8 cellular contexts compared by ENCODE assay signal in the genomic region with DNA sequence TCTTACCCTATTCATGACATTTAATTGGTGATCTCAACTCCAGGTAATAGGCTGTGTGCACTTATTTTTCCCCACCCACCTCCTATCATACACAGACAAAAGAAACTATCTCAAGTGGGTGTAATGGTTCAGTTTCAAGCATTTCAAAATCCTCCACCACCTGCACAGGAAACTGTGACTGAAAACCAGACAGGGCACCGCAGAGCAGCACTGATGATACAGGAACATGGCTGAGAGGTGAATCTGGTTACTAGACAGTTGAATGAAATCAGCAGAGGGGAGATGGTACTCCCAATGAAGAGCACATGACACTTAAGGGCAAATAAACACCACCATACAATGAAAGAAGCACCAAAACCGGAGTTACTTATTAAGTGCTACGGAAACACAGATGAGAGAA.
DNase-seq lines count a peak whose midpoint lies in the region; ATAC-seq and TF ChIP-seq lines count a peak whose summit lies in the region.

No MANE protein-coding gene starts in this region.

- ATAC-seq in GM21360 (IDR thresholded peaks at IDR 0.05; ENCODE audit: unreplicated experiment) = peak; percentile 99
- ATAC-seq in HG03575 (IDR thresholded peaks at IDR 0.05; ENCODE audit: extremely low read depth, insufficient number of reproducible peaks, low FRiP score, unreplicated experiment) = peak; percentile 97
- ATAC-seq in activated CD8-positive, alpha-beta T cell treated with anti-CD3 and anti-CD28 coated beads for 36 hours = peak; percentile 85
- ATAC-seq in left colon = peak; percentile 15

- no peaks in the 10 kb centered on the region for H3K36me3 ChIP-seq in subcutaneous abdominal adipose tissue (ENCODE audit: control insufficient read depth in 5 of 5, insufficient read depth in 5 of 5, low read length in 5 of 5)

- no peak for TF ChIP-seq CTCF in activated CD8-positive, alpha-beta T cell treated with anti-CD3 and anti-CD28 coated beads for 36 hours (IDR thresholded peaks at IDR 0.05)

- H3K9me3 ChIP-seq in subcutaneous abdominal adipose tissue (ENCODE audit: control insufficient read depth in 5 of 5, low read length in 5 of 5) = no peaks in the 10 kb centered on the region

- peak overlapping the region; percentile 54 for H3K4me3 Mint-ChIP-seq in activated CD8-positive, alpha-beta T cell treated with anti-CD3 and anti-CD28 coated beads for 36 hours

- intact Hi-C loops in activated CD8-positive, alpha-beta T cell treated with anti-CD3 and anti-CD28 coated beads for 36 hours (cut with micrococcal nuclease) = loop anchor here (1.0 to 5.0 kb wide), 4 partner anchors 73 to 136 kb away; no protein-coding TSS in a partner anchor
- intact Hi-C loops in left colon (cut with DNase I, micrococcal nuclease) = no loop called here
- intact Hi-C loops in posterior vena cava (cut with DNase I) = no loop called here

- H3K36me3 Mint-ChIP-seq in activated CD8-positive, alpha-beta T cell treated with anti-CD3 and anti-CD28 coated beads for 36 hours (ENCODE audit: low read depth) = peaks cover 71% of the 10 kb centered on the region

- DNase-seq in DMS153 (lab: John Stamatoyannopoulos, UW) = peak; percentile 90
- DNase-seq in activated CD8-positive, alpha-beta T cell treated with anti-CD3 and anti-CD28 coated beads for 36 hours = peak; percentile 92
- DNase-seq in left colon = peak; percentile 16 to 36
- DNase-seq in NK-92 treated with Interleukin-12 subunit alpha and Interleukin-12 subunit beta, amount 100 ng/mL, for 24 hours (lab: John Stamatoyannopoulos, UW) = no peak
- no peak for DNase-seq in posterior vena cava (ENCODE audit: low spot score)

- peak overlapping the region; percentile 73 for H3K27ac ChIP-seq in subcutaneous abdominal adipose tissue (ENCODE audit: low read depth, low read length)

- no peaks in the 10 kb centered on the region for H3K27me3 Mint-ChIP-seq in activated CD8-positive, alpha-beta T cell treated with anti-CD3 and anti-CD28 coated beads for 36 hours

- peaks cover 0 to 30% (median 24%) of the 10 kb centered on the region in 5 donors for H3K4me1 ChIP-seq in subcutaneous abdominal adipose tissue (ENCODE audit: control insufficient read depth in 5 of 5, insufficient read depth in 5 of 5, low read length in 5 of 5)

- H3K27ac Mint-ChIP-seq in activated CD8-positive, alpha-beta T cell treated with anti-CD3 and anti-CD28 coated beads for 36 hours = peak overlapping the region; percentile 94

- CTCF ChIA-PET in activated CD8-positive, alpha-beta T cell treated with anti-CD3 and anti-CD28 coated beads for 36 hours (lab: Charles Lee) = interaction anchor here (1.2 kb wide), 1 partner anchor 141 kb away, joined by 3 read pairs; no protein-coding TSS in a partner anchor

- no peak overlapping the region for H3K4me3 ChIP-seq in subcutaneous abdominal adipose tissue (ENCODE audit: low read depth in 1 of 5, low read length in 5 of 5)

- no peaks in the 10 kb centered on the region for H3K27me3 ChIP-seq in subcutaneous abdominal adipose tissue (ENCODE audit: control insufficient read depth in 5 of 5, insufficient read depth in 4 of 5, low read length in 5 of 5)

- POLR2A ChIA-PET in activated CD8-positive, alpha-beta T cell treated with anti-CD3 and anti-CD28 coated beads for 36 hours (lab: Charles Lee) = interaction anchor here (0.8 kb wide), 1 partner anchor 22 kb away, joined by 3 read pairs; no protein-coding TSS in a partner anchor

- H3K9me3 Mint-ChIP-seq in activated CD8-positive, alpha-beta T cell treated with anti-CD3 and anti-CD28 coated beads for 36 hours = peaks cover 14% of the 10 kb centered on the region

- peaks cover 66% of the 10 kb centered on the region for H3K4me1 Mint-ChIP-seq in activated CD8-positive, alpha-beta T cell treated with anti-CD3 and anti-CD28 coated beads for 36 hours (ENCODE audit: low read depth)

- no peak overlapping the region for H3K9ac ChIP-seq in subcutaneous abdominal adipose tissue (ENCODE audit: low read length in 5 of 5)

Comparison
In these comparisons a context has a peak if more than half of its experiments do, and no peak if none do; other contexts are left out.
1. DNase-seq: peak in DMS153 (single experiment), activated CD8-positive, alpha-beta T cell treated with anti-CD3 and anti-CD28 coated beads for 36 hours (single experiment) and left colon (2 of 2); none in NK-92 treated with Interleukin-12 subunit alpha and Interleukin-12 subunit beta, amount 100 ng/mL, for 24 hours (single experiment) and posterior vena cava (single experiment).
2. ATAC-seq: peak in every context shown above with its lines; median percentile 99 in GM21360; 97 in HG03575; 85 in activated CD8-positive, alpha-beta T cell treated with anti-CD3 and anti-CD28 coated beads for 36 hours; 15 in left colon.